ENCODE assay signal across 10 cellular contexts in the genomic region with DNA sequence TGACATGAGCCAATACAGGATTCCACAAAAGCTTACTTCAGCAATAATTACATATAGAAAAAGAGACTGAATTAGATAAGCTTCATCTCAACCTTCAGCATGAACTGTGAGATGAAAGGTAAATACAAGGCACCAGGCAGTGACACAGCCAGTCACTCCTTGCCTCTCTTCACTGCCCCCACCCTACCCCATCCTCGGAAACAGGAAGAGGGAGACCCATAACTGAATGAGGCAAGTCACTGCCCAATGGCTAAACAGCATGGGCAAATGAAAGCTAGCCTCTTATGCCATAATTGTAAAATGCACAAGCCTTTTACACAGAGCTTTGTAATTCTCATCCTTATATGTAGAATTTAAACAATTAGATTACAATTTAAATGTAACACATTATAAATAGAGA. TPM values are rescaled to one million over a fixed set of nuclear protein-coding genes. Genes with fewer than 3 reads are reported as not detected.
DNase-seq lines count a peak whose midpoint lies in the region; ATAC-seq and TF ChIP-seq lines count a peak whose summit lies in the region.
"Had no signal": no experiment of that assay in that cellular context is flagged by ENCODE, and none has a peak within 500 bp of the region (broad histone marks: within the 10 kb centered on the region; RNA-seq: fewer than 3 reads in every experiment).

No MANE protein-coding gene starts in this region.

- no peak overlapping the region for H4K8ac ChIP-seq in trophoblast cell (ENCODE audit: low read depth, low read length)

- no peak for TF ChIP-seq POLR2A in NB4 (IDR thresholded peaks at IDR 0.05; ENCODE audit: extremely low read depth, insufficient read length)

- H3K27ac ChIP-seq in coronary artery, result no peak overlapping the region
- H3K27ac ChIP-seq in trophoblast cell (ENCODE audit: low read depth, low read length), result no peak overlapping the region

- peaks cover 7% of the 10 kb centered on the region for H3K79me1 ChIP-seq in trophoblast cell (ENCODE audit: low read length)

- no peak overlapping the region for H2BK5ac ChIP-seq in trophoblast cell (ENCODE audit: low read depth, low read length, poor library complexity)

- no peak overlapping the region for H2AK5ac ChIP-seq in trophoblast cell (ENCODE audit: low read length)

- H3K23ac ChIP-seq in trophoblast cell (ENCODE audit: low read length), result no peak overlapping the region

- H2BK12ac ChIP-seq in trophoblast cell (ENCODE audit: low read length), result no peak overlapping the region

- H3K27me3 ChIP-seq in trophoblast cell (ENCODE audit: insufficient read depth, low read length), result no peaks in the 10 kb centered on the region
- H3K27me3 ChIP-seq: testis had no signal

- peaks cover 6% of the 10 kb centered on the region in 2 experiments for H3K4me1 ChIP-seq in trophoblast cell (ENCODE audit: control insufficient read depth in 1 of 2, insufficient read depth in 2 of 2, low read length in 2 of 2)

- no peak overlapping the region for H2BK120ac ChIP-seq in trophoblast cell (ENCODE audit: insufficient read depth, low read length, poor library complexity)

- H3K4me3 ChIP-seq in NB4 (ENCODE audit: low read depth, low read length) (peak overlapping the region; percentile 74), coronary artery (peak overlapping the region; percentile 28), trophoblast cell (ENCODE audit: low read depth, low read length) (no peak overlapping the region)

- no peak overlapping the region for H3K18ac ChIP-seq in trophoblast cell (ENCODE audit: low read length)

- H4K12ac ChIP-seq in trophoblast cell (ENCODE audit: low read depth, low read length), result no peak overlapping the region

- H3K14ac ChIP-seq in trophoblast cell (ENCODE audit: low read length), result no peak overlapping the region

- H3K9ac ChIP-seq in trophoblast cell (ENCODE audit: low read length), result no peak overlapping the region

- peaks cover 5 to 7% of the 10 kb centered on the region in 2 experiments for H3K36me3 ChIP-seq in trophoblast cell (ENCODE audit: control insufficient read depth in 1 of 2, insufficient read depth in 2 of 2, low read length in 2 of 2)

- no peaks in the 10 kb centered on the region for H3K9me3 ChIP-seq in trophoblast cell (ENCODE audit: insufficient read depth, low read depth, low read length)
- H3K9me3 ChIP-seq: testis had no signal

- no peak overlapping the region for H2AFZ ChIP-seq in trophoblast cell (ENCODE audit: insufficient read depth, low read length, poor library complexity)

- H3K4ac ChIP-seq in trophoblast cell (ENCODE audit: low read depth, low read length), result peak overlapping the region; percentile 87

- TF ChIP-seq CTCF in NB4 (IDR thresholded peaks at IDR 0.05; ENCODE audit: low read depth, low read length) (no peak), coronary artery (IDR thresholded peaks at IDR 0.05) (no peak)

- DNase-seq in NCI-H526 (lab: John Stamatoyannopoulos, UW) (peak; percentile 42 to 44), NCI-H526 treated with DMSO at 0.1 percent for 48 hours (lab: John Stamatoyannopoulos, UW) (no peak), NB4 (ENCODE audit: low read depth) (peak; percentile 71), coronary artery (ENCODE audit: low spot score) (no peak), trophoblast cell (no peak)
- DNase-seq: amniotic stem cell, testis had no signal

- ATAC-seq in HG02623 (IDR thresholded peaks at IDR 0.05; ENCODE audit: unreplicated experiment) (no peak), GM19023 (IDR thresholded peaks at IDR 0.05; ENCODE audit: unreplicated experiment) (no peak), GM21390 (IDR thresholded peaks at IDR 0.05; ENCODE audit: unreplicated experiment) (no peak)

- H4K91ac ChIP-seq in trophoblast cell (ENCODE audit: low read depth, low read length), result no peak overlapping the region

- no CpG with 5 or more reads among the region's 1 CpG for WGBS in trophoblast cell (ENCODE audit: extremely low coverage, insufficient coverage, insufficient read length)

- H3K79me2 ChIP-seq in trophoblast cell (ENCODE audit: control insufficient read depth, insufficient read depth, low read length, poor library complexity), result peaks cover 5% of the 10 kb centered on the region

- H3K4me2 ChIP-seq in trophoblast cell (ENCODE audit: low read length), result no peak overlapping the region

RNA-seq across cellular contexts. Expression of a gene that starts 1.7 kb away (rescaled TPM):
- 26.8 and 27.6 TPM in 2 replicates for polyA plus RNA-seq in trophoblast cell (2013)

RNA-seq across cellular contexts. Expression of a gene that starts 31.2 kb away (rescaled TPM):
- polyA plus RNA-seq in trophoblast cell (2013), result 14.2 and 16.3 TPM in 2 replicates

RNA-seq across cellular contexts. Expression of a gene that starts 57.0 kb away (rescaled TPM):
- polyA plus RNA-seq in trophoblast cell (2013), result 382 and 405 TPM in 2 replicates

RNA-seq across cellular contexts. Expression of a gene that starts 57.3 kb away (rescaled TPM):
- 6.7 and 7.0 TPM in 2 replicates for polyA plus RNA-seq in trophoblast cell (2013)

Comparison
In these comparisons a context has a peak if more than half of its experiments do, and no peak if none do; other contexts are left out.
1. DNase-seq: peak in NCI-H526 (2 of 2) and NB4 (single experiment); none in NCI-H526 treated with DMSO at 0.1 percent for 48 hours (single experiment), coronary artery (single experiment) and trophoblast cell (0 of 2).